Comparison of ENCODE assay signal across 20 cellular contexts in the genomic region with DNA sequence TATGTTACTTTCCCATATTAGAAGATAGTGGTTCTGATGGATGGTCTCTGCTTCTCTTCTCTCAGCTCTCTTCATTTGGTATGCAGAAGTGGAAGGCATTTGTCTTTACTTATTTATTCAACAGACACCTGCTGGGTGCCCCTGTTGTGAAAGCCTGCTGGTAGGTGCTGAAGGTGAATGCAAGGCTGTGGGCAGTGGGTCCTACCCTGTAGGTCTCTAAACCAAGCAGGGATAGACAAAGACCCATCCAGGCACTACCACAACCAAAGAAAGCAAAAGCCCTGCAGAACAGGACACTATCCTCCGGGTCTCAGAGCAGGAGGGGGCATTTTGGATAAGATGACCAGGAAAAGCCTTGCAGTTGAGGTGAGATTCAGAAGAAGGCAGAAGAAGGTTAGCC.
"Had no signal": no experiment of that assay in that cellular context is flagged by ENCODE, and none has a peak within 500 bp of the region (broad histone marks: within the 10 kb centered on the region; RNA-seq: fewer than 3 reads in every experiment).

No MANE protein-coding gene starts in this region.

- H3K27ac ChIP-seq: adrenal gland, psoas muscle, right lobe of liver, stomach had no signal

- H3K9me3 Mint-ChIP-seq: activated naive CD4-positive, alpha-beta T cell treated with anti-CD3 and anti-CD28 coated beads, Interleukin-2, amount 50 U/mL, for 72 hours; stimulated activated effector memory CD8-positive, alpha-beta T cell treated with anti-CD3 and anti-CD28 coated beads, Interleukin-12 subunit alpha, Interleukin-12 subunit beta, amount 100 ng/mL, for 72 hours had no signal

- H3K27ac Mint-ChIP-seq: activated CD4-positive, alpha-beta T cell treated with anti-CD3 and anti-CD28 coated beads for 36 hours; activated naive CD4-positive, alpha-beta T cell treated with anti-CD3 and anti-CD28 coated beads, Interleukin-2, amount 50 U/mL, for 72 hours; stimulated activated effector memory CD8-positive, alpha-beta T cell treated with anti-CD3 and anti-CD28 coated beads, Interleukin-12 subunit alpha, Interleukin-12 subunit beta, amount 100 ng/mL, for 72 hours had no signal

- H3K4me3 ChIP-seq: adrenal gland, esophagus squamous epithelium, lung, psoas muscle, right lobe of liver, stomach had no signal

- H3K9me3 ChIP-seq: adrenal gland, esophagus squamous epithelium, psoas muscle, right lobe of liver, stomach had no signal

- H3K4me3 Mint-ChIP-seq: activated CD4-positive, alpha-beta T cell treated with anti-CD3 and anti-CD28 coated beads for 36 hours; stimulated activated effector memory CD8-positive, alpha-beta T cell treated with anti-CD3 and anti-CD28 coated beads, Interleukin-12 subunit alpha, Interleukin-12 subunit beta, amount 100 ng/mL, for 72 hours had no signal

- H3K27me3 ChIP-seq: adrenal gland, esophagus squamous epithelium, right lobe of liver, stomach had no signal

- H3K36me3 ChIP-seq: adrenal gland, esophagus squamous epithelium, right lobe of liver, stomach had no signal

- H3K36me3 Mint-ChIP-seq: activated naive CD4-positive, alpha-beta T cell treated with anti-CD3 and anti-CD28 coated beads, Interleukin-2, amount 50 U/mL, for 72 hours; stimulated activated effector memory CD8-positive, alpha-beta T cell treated with anti-CD3 and anti-CD28 coated beads, Interleukin-12 subunit alpha, Interleukin-12 subunit beta, amount 100 ng/mL, for 72 hours had no signal

- DNase-seq: activated CD4-positive, alpha-beta T cell treated with anti-CD3 and anti-CD28 coated beads for 36 hours; activated CD4-positive, alpha-beta T cell treated with anti-CD3 and anti-CD28 coated beads, Interleukin-2, amount 50 U/mL, for 48 hours; activated gamma-delta T cell; adrenal gland; dermis blood vessel endothelial cell; effector memory CD4-positive, alpha-beta T cell; esophagus squamous epithelium; islet precursor cell; left colon; occipital lobe; psoas muscle; right lobe of liver; stimulated activated CD4-positive, alpha-beta T cell treated with anti-CD3 and anti-CD28 coated beads, Interleukin-4, amount 100 ng/mL, for 1 hour; stomach; SW 1271; T-helper 2 cell; trophoblast cell had no signal

- ATAC-seq: activated CD4-positive, alpha-beta T cell treated with anti-CD3 and anti-CD28 coated beads for 36 hours; activated naive CD4-positive, alpha-beta T cell treated with anti-CD3 and anti-CD28 coated beads, Interleukin-2, amount 50 U/mL, for 72 hours; stimulated activated effector memory CD8-positive, alpha-beta T cell treated with anti-CD3 and anti-CD28 coated beads, Interleukin-12 subunit alpha, Interleukin-12 subunit beta, amount 100 ng/mL, for 72 hours had no signal

- H3K4me1 Mint-ChIP-seq: activated CD4-positive, alpha-beta T cell treated with anti-CD3 and anti-CD28 coated beads for 36 hours; stimulated activated effector memory CD8-positive, alpha-beta T cell treated with anti-CD3 and anti-CD28 coated beads, Interleukin-12 subunit alpha, Interleukin-12 subunit beta, amount 100 ng/mL, for 72 hours had no signal
